8 cellular contexts compared by ENCODE assay signal in genomic region chr7:112789453-112789823, GRCh38. TPM values are rescaled to one million over a fixed set of nuclear protein-coding genes. Genes with fewer than 3 reads are reported as not detected.
DNase-seq lines count a peak whose midpoint lies in the region; ATAC-seq and TF ChIP-seq lines count a peak whose summit lies in the region.

No MANE protein-coding gene starts in this region.

- no peaks in the 10 kb centered on the region for H3K27me3 ChIP-seq in tibial artery

- H3K27ac Mint-ChIP-seq in activated T-cell treated with anti-CD3 and anti-CD28 coated beads, Interleukin-2, amount 50 U/mL, for 72 hours: peak overlapping the region; percentile 93
- H3K27ac Mint-ChIP-seq in activated naive CD8-positive, alpha-beta T cell treated with anti-CD3 and anti-CD28 coated beads, Interleukin-2, amount 50 U/mL, for 24 hours: peak overlapping the region; percentile 90

- no peaks in the 10 kb centered on the region for H3K9me3 ChIP-seq in tibial artery

- H3K9me3 Mint-ChIP-seq in activated T-cell treated with anti-CD3 and anti-CD28 coated beads, Interleukin-2, amount 50 U/mL, for 72 hours: peaks cover 0 to 2% of the 10 kb centered on the region in 2 donors
- H3K9me3 Mint-ChIP-seq in activated naive CD8-positive, alpha-beta T cell treated with anti-CD3 and anti-CD28 coated beads, Interleukin-2, amount 50 U/mL, for 24 hours: no peaks in the 10 kb centered on the region

- peaks cover 0 to 3% (median 2%) of the 10 kb centered on the region in 3 donors for H3K36me3 ChIP-seq in tibial artery

- DNase-seq in activated T-cell treated with anti-CD3 and anti-CD28 coated beads, Interleukin-2, amount 50 U/mL, for 72 hours: no peak
- no peak for DNase-seq in activated T-cell treated with anti-CD3 and anti-CD28 coated beads, Interleukin-2, amount 50 U/mL, for 1 hour
- DNase-seq in activated naive CD8-positive, alpha-beta T cell treated with anti-CD3 and anti-CD28 coated beads, Interleukin-2, amount 50 U/mL, for 24 hours: no peak
- DNase-seq in left colon: no peak
- no peak for DNase-seq in tibial artery
- DNase-seq in SKM-1 treated with dmso at 0.1 percent for 144 hours (lab: John Stamatoyannopoulos, UW; ENCODE audit: unreplicated experiment): no peak
- DNase-seq in mesenteric fat pad (ENCODE audit: low spot score): no peak

- intact Hi-C loops in left colon (cut with DNase I, micrococcal nuclease) (no loop called here), tibial artery (cut with DNase I; ENCODE audit: low total_unique reads) (no loop called here)

- peak overlapping the region; percentile 79 to 92 for H3K4me3 ChIP-seq in tibial artery

- peak overlapping the region; percentile 90 to 99 for H3K4me3 Mint-ChIP-seq in activated T-cell treated with anti-CD3 and anti-CD28 coated beads, Interleukin-2, amount 50 U/mL, for 72 hours
- H3K4me3 Mint-ChIP-seq in activated naive CD8-positive, alpha-beta T cell treated with anti-CD3 and anti-CD28 coated beads, Interleukin-2, amount 50 U/mL, for 24 hours: peak overlapping the region; percentile 96

- H3K27ac ChIP-seq in tibial artery: peak overlapping the region; percentile 82 to 93

- TF ChIP-seq CTCF in tibial artery (IDR thresholded peaks at IDR 0.05): no peak

- no peak for ATAC-seq in activated T-cell treated with anti-CD3 and anti-CD28 coated beads, Interleukin-2, amount 50 U/mL, for 72 hours (replicated peaks in 1 of 2)
- ATAC-seq in activated naive CD8-positive, alpha-beta T cell treated with anti-CD3 and anti-CD28 coated beads, Interleukin-2, amount 50 U/mL, for 24 hours: no peak
- ATAC-seq in left colon: peak; percentile 0
- no peak for ATAC-seq in HG03378 (IDR thresholded peaks at IDR 0.05; ENCODE audit: unreplicated experiment)

- H3K4me1 Mint-ChIP-seq in activated T-cell treated with anti-CD3 and anti-CD28 coated beads, Interleukin-2, amount 50 U/mL, for 72 hours (ENCODE audit: low read depth): peaks cover 57% of the 10 kb centered on the region
- H3K4me1 Mint-ChIP-seq in activated naive CD8-positive, alpha-beta T cell treated with anti-CD3 and anti-CD28 coated beads, Interleukin-2, amount 50 U/mL, for 24 hours: peaks cover 31% of the 10 kb centered on the region

- H3K4me1 ChIP-seq in tibial artery: peaks cover 0 to 18% (median 9%) of the 10 kb centered on the region in 4 donors

- H3K36me3 Mint-ChIP-seq in activated T-cell treated with anti-CD3 and anti-CD28 coated beads, Interleukin-2, amount 50 U/mL, for 72 hours (ENCODE audit: insufficient read depth in 2 of 2): peaks cover 4 to 6% of the 10 kb centered on the region in 2 donors
- peaks cover 13% of the 10 kb centered on the region for H3K36me3 Mint-ChIP-seq in activated naive CD8-positive, alpha-beta T cell treated with anti-CD3 and anti-CD28 coated beads, Interleukin-2, amount 50 U/mL, for 24 hours (ENCODE audit: low read depth)

- no peaks in the 10 kb centered on the region for H3K27me3 Mint-ChIP-seq in activated T-cell treated with anti-CD3 and anti-CD28 coated beads, Interleukin-2, amount 50 U/mL, for 72 hours (ENCODE audit: low read depth)
- H3K27me3 Mint-ChIP-seq in activated naive CD8-positive, alpha-beta T cell treated with anti-CD3 and anti-CD28 coated beads, Interleukin-2, amount 50 U/mL, for 24 hours: no peaks in the 10 kb centered on the region

RNA-seq across cellular contexts. Expression of gene TMEM168, which starts 0.8 kb away (rescaled TPM):
- 10 to 100 TPM; 25.6 to 31.8 TPM for total RNA-seq in activated T-cell treated with anti-CD3 and anti-CD28 coated beads, Interleukin-2, amount 50 U/mL, for 72 hours
- total RNA-seq in left colon (10 to 100 TPM; 46.5 to 49.3 TPM), mesenteric fat pad (26.8 TPM)
